ENCODE assay signal across 1 cellular context in the genomic region with DNA sequence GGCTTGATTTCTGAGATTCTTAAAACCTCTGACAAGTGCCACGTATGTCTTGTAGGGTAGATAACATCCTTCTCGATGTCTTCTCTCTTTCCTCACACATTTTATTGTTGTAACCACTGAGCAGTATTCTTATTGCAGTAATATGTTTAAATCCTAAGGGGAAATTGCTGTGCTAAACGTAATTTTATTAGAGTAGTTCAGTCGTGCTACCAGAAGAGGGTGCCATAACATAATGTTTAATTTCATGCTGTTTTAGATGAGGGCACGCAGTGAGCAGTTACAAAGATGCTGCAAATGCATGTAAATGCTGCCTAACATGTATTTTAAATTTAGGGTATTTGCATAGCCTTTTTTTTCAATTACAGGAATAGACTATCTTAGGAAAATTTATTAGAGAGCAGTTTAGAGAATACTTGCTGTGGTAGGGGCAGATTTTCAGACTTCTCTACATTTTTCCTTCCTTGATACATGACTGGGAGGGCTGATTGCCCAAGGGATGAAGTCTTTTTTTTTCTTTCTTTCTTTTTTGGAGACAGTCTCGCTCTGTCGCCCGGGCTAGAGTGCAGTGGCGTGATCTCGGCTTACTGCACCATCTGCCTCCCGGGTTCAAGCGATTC.
TF ChIP-seq lines count a peak whose summit lies in the region.

No MANE protein-coding gene starts in this region.

TF ChIP-seq in GM23338, 12 proteins besides CTCF, POLR2A, EP300 and RAD21:
- TF ChIP-seq, protein P1, sequence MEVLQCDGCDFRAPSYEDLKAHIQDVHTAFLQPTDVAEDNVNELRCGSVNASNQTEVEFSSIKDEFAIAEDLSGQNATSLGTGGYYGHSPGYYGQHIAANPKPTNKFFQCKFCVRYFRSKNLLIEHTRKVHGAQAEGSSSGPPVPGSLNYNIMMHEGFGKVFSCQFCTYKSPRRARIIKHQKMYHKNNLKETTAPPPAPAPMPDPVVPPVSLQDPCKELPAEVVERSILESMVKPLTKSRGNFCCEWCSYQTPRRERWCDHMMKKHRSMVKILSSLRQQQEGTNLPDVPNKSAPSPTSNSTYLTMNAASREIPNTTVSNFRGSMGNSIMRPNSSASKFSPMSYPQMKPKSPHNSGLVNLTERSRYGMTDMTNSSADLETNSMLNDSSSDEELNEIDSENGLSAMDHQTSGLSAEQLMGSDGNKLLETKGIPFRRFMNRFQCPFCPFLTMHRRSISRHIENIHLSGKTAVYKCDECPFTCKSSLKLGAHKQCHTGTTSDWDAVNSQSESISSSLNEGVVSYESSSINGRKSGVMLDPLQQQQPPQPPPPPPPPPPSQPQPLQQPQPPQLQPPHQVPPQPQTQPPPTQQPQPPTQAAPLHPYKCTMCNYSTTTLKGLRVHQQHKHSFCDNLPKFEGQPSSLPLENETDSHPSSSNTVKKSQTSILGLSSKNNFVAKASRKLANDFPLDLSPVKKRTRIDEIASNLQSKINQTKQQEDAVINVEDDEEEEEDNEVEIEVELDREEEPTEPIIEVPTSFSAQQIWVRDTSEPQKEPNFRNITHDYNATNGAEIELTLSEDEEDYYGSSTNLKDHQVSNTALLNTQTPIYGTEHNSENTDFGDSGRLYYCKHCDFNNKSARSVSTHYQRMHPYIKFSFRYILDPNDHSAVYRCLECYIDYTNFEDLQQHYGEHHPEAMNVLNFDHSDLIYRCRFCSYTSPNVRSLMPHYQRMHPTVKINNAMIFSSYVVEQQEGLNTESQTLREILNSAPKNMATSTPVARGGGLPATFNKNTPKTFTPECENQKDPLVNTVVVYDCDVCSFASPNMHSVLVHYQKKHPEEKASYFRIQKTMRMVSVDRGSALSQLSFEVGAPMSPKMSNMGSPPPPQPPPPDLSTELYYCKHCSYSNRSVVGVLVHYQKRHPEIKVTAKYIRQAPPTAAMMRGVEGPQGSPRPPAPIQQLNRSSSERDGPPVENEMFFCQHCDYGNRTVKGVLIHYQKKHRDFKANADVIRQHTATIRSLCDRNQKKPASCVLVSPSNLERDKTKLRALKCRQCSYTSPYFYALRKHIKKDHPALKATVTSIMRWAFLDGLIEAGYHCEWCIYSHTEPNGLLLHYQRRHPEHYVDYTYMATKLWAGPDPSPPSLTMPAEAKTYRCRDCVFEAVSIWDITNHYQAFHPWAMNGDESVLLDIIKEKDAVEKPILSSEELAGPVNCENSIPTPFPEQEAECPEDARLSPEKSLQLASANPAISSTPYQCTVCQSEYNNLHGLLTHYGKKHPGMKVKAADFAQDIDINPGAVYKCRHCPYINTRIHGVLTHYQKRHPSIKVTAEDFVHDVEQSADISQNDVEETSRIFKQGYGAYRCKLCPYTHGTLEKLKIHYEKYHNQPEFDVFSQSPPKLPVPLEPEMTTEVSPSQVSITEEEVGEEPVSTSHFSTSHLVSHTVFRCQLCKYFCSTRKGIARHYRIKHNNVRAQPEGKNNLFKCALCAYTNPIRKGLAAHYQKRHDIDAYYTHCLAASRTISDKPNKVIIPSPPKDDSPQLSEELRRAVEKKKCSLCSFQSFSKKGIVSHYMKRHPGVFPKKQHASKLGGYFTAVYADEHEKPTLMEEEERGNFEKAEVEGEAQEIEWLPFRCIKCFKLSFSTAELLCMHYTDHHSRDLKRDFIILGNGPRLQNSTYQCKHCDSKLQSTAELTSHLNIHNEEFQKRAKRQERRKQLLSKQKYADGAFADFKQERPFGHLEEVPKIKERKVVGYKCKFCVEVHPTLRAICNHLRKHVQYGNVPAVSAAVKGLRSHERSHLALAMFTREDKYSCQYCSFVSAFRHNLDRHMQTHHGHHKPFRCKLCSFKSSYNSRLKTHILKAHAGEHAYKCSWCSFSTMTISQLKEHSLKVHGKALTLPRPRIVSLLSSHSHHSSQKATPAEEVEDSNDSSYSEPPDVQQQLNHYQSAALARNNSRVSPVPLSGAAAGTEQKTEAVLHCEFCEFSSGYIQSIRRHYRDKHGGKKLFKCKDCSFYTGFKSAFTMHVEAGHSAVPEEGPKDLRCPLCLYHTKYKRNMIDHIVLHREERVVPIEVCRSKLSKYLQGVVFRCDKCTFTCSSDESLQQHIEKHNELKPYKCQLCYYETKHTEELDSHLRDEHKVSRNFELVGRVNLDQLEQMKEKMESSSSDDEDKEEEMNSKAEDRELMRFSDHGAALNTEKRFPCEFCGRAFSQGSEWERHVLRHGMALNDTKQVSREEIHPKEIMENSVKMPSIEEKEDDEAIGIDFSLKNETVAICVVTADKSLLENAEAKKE (CRISPR knock-in tag; IDR thresholded peaks at IDR 0.05): no peak
- TF ChIP-seq EZH2 (IDR thresholded peaks at IDR 0.05; ENCODE audit: low read depth, unreplicated experiment) (no peak), ZNF331 (CRISPR knock-in tag; IDR thresholded peaks at IDR 0.05; ENCODE audit: low read depth) (no peak), NANOG (IDR thresholded peaks at IDR 0.05; ENCODE audit: borderline replicate concordance) (no peak), STAT1 (IDR thresholded peaks at IDR 0.05; ENCODE audit: unreplicated experiment) (no peak), EZH2phosphoT487 (IDR thresholded peaks at IDR 0.05; ENCODE audit: unreplicated experiment) (no peak), CREB1 (CRISPR knock-in tag; IDR thresholded peaks at IDR 0.05; ENCODE audit: low read depth) (no peak), ZNF114 (CRISPR knock-in tag; IDR thresholded peaks at IDR 0.05) (no peak), JUNB (IDR thresholded peaks at IDR 0.05; ENCODE audit: unreplicated experiment) (no peak), POLR2AphosphoS5 (IDR thresholded peaks at IDR 0.05; ENCODE audit: low read depth) (no peak)
- TF ChIP-seq, protein P2, sequence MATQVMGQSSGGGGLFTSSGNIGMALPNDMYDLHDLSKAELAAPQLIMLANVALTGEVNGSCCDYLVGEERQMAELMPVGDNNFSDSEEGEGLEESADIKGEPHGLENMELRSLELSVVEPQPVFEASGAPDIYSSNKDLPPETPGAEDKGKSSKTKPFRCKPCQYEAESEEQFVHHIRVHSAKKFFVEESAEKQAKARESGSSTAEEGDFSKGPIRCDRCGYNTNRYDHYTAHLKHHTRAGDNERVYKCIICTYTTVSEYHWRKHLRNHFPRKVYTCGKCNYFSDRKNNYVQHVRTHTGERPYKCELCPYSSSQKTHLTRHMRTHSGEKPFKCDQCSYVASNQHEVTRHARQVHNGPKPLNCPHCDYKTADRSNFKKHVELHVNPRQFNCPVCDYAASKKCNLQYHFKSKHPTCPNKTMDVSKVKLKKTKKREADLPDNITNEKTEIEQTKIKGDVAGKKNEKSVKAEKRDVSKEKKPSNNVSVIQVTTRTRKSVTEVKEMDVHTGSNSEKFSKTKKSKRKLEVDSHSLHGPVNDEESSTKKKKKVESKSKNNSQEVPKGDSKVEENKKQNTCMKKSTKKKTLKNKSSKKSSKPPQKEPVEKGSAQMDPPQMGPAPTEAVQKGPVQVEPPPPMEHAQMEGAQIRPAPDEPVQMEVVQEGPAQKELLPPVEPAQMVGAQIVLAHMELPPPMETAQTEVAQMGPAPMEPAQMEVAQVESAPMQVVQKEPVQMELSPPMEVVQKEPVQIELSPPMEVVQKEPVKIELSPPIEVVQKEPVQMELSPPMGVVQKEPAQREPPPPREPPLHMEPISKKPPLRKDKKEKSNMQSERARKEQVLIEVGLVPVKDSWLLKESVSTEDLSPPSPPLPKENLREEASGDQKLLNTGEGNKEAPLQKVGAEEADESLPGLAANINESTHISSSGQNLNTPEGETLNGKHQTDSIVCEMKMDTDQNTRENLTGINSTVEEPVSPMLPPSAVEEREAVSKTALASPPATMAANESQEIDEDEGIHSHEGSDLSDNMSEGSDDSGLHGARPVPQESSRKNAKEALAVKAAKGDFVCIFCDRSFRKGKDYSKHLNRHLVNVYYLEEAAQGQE (IDR thresholded peaks at IDR 0.05; ENCODE audit: unreplicated experiment): no peak
- TF ChIP-seq, protein P3, sequence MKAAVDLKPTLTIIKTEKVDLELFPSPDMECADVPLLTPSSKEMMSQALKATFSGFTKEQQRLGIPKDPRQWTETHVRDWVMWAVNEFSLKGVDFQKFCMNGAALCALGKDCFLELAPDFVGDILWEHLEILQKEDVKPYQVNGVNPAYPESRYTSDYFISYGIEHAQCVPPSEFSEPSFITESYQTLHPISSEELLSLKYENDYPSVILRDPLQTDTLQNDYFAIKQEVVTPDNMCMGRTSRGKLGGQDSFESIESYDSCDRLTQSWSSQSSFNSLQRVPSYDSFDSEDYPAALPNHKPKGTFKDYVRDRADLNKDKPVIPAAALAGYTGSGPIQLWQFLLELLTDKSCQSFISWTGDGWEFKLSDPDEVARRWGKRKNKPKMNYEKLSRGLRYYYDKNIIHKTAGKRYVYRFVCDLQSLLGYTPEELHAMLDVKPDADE (IDR thresholded peaks at IDR 0.05): no peak
TF ChIP-seq in GM23338: peak in this region for 0.
